In the genomic region with DNA sequence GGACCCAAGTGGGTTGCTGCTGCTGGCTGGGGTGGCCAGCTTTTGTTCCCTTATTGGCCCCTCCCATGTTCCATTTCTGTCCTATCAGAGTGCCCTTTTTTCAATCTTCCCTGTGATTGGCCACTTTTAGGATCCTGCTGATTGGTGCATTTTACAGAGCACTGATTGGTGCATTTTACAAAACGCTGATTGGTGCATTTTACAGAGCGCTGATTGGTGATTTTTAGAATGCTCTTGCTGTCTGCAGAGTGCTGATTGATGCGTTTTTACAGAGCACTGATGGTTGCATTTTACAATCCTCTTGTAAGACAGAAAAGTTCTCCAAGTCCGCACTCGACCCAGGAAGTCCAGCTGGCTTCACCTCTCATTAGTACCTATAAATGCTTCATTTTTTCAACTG, we compare ENCODE assay signal across 6 cellular contexts. TPM values are rescaled to one million over a fixed set of nuclear protein-coding genes. Genes with fewer than 3 reads are reported as not detected.
DNase-seq lines count a peak whose midpoint lies in the region; ATAC-seq, FAIRE-seq and TF ChIP-seq lines count a peak whose summit lies in the region.
"Not testable (repeated sequence)": the region's sequence is repeated elsewhere in the genome, so short reads cannot be mapped to it uniquely, and the experiment has no call there.

No MANE protein-coding gene starts in this region.

- H3K23ac ChIP-seq in IMR-90 (ENCODE audit: low read depth, low read length) = not testable (repeated sequence)

- H2AFZ ChIP-seq in IMR-90 (replicated peaks; ENCODE audit: low read length, poor library complexity); K562 (ENCODE audit: low read depth, low read length); HepG2 (ENCODE audit: low read length): not testable (repeated sequence)

- H3K4me1 ChIP-seq in A549; IMR-90 (ENCODE audit: control insufficient read depth, insufficient read depth, low read length); K562 (replicated peaks in 1 of 2; ENCODE audit: control insufficient read depth in 2 of 2, insufficient read depth in 2 of 2, low read length in 2 of 2); HepG2 (ENCODE audit: insufficient read depth, low read length): not testable (repeated sequence)

- H4K20me1 ChIP-seq in IMR-90 (ENCODE audit: insufficient read depth, low read length); K562 (replicated peaks; ENCODE audit: control insufficient read depth, insufficient read depth, low read length); HepG2 (ENCODE audit: insufficient read depth, low read length): not testable (repeated sequence)

- not testable (repeated sequence) for TF ChIP-seq RAD21 in A549 (conservative IDR thresholded peaks at IDR 0.05 in 1 of 2, IDR thresholded peaks at IDR 0.05 in 1 of 2); IMR-90 (IDR thresholded peaks at IDR 0.05; ENCODE audit: low read length); K562 (CRISPR knock-in tag; conservative IDR thresholded peaks at IDR 0.05 in 1 of 2, IDR thresholded peaks at IDR 0.05 in 1 of 2); HepG2 (CRISPR knock-in tag; IDR thresholded peaks at IDR 0.05)

- H2BK15ac ChIP-seq in IMR-90 (ENCODE audit: low read depth, low read length) = not testable (repeated sequence)

- not testable (repeated sequence) for H3K9ac ChIP-seq in IMR-90 (ENCODE audit: low read depth, low read length); K562 (ENCODE audit: insufficient read depth in 1 of 2, low read depth in 2 of 2, low read length in 2 of 2); HepG2 (ENCODE audit: insufficient read depth, low read depth, low read length)

- not testable (repeated sequence) for H3K4me2 ChIP-seq in A549; IMR-90 (ENCODE audit: low read depth, low read length); K562 (ENCODE audit: insufficient read depth, low read length); HepG2 (ENCODE audit: low read depth, low read length)

- FAIRE-seq in A549 (lab: Jason Lieb, UNC); K562 (lab: Jason Lieb, UNC); HepG2 (lab: Jason Lieb, UNC): not testable (repeated sequence)

- not testable (repeated sequence) for H3K79me1 ChIP-seq in IMR-90 (ENCODE audit: low read depth in 1 of 2, low read length in 2 of 2)

- H2BK20ac ChIP-seq in IMR-90 (ENCODE audit: low read depth, low read length) = not testable (repeated sequence)

- not testable (repeated sequence) for H3K36me3 ChIP-seq in IMR-90 (ENCODE audit: control insufficient read depth, insufficient read depth, low read length); K562 (ENCODE audit: control insufficient read depth, insufficient read depth, low read length); HepG2 (replicated peaks in 1 of 2; ENCODE audit: control insufficient read depth in 1 of 2, insufficient read depth in 2 of 2, low read length in 2 of 2)

- not testable (repeated sequence) for H3K9me1 ChIP-seq in IMR-90 (ENCODE audit: insufficient read depth, low read length); K562 (ENCODE audit: control insufficient read depth, insufficient read depth, low read length)

- not testable (repeated sequence) for H3K56ac ChIP-seq in IMR-90 (ENCODE audit: extremely low read depth, insufficient read depth, low read length)

- H3K4me3 Mint-ChIP-seq in endothelial cell (ENCODE audit: unreplicated experiment) = peak overlapping the region; percentile 47

- CTCF ChIA-PET in A549 (lab: Yijun Ruan, JAX); IMR-90 (lab: Yijun Ruan, JAX); K562 (lab: Yijun Ruan, JAX; ENCODE audit: low intra/inter-chr PET ratio); HepG2 (lab: Yijun Ruan, JAX; ENCODE audit: low intra/inter-chr PET ratio, low total read pairs): not testable (repeated sequence)

- in situ Hi-C loops in IMR-90 (cut with MboI; ENCODE audit: low sequenced_read_pairs); K562 (cut with MboI); HepG2 (cut with HindIII; ENCODE audit: extremely low pct_ligation_motif_present, low pct_unique_long_range_greater_than_20kb): not testable (repeated sequence)

- TF ChIP-seq POLR2A in A549 (IDR thresholded peaks at IDR 0.05; ENCODE audit: low read length); IMR-90 (IDR thresholded peaks at IDR 0.05; ENCODE audit: low read depth, low read length); K562 (conservative IDR thresholded peaks at IDR 0.05); HepG2 (IDR thresholded peaks at IDR 0.05; ENCODE audit: insufficient read depth in 1 of 2, low read depth in 2 of 2, low read length in 2 of 2): not testable (repeated sequence)

- not testable (repeated sequence) for TF ChIP-seq EP300 in A549 (IDR thresholded peaks at IDR 0.05); K562 (IDR thresholded peaks at IDR 0.05; ENCODE audit: low read length); HepG2 (IDR thresholded peaks at IDR 0.05; ENCODE audit: low read depth in 2 of 2, low read length in 2 of 2); HepG2 (CRISPR knock-in tag; IDR thresholded peaks at IDR 0.05; ENCODE audit: borderline replicate concordance)

- not testable (repeated sequence) for H3K27ac Mint-ChIP-seq in endothelial cell (ENCODE audit: unreplicated experiment)

- intact Hi-C loops in IMR-90 (cut with micrococcal nuclease); K562 (cut with micrococcal nuclease); HepG2 (cut with micrococcal nuclease; ENCODE audit: unreplicated experiment): not testable (repeated sequence)

- TF ChIP-seq CTCF in A549 (IDR thresholded peaks at IDR 0.05); IMR-90 (conservative IDR thresholded peaks at IDR 0.05; ENCODE audit: low read depth, low read length); K562 (IDR thresholded peaks at IDR 0.05 in 2 of 3, conservative IDR thresholded peaks at IDR 0.05 in 1 of 3; ENCODE audit: insufficient read depth in 2 of 3, low read depth in 1 of 3, low read length in 3 of 3); endothelial cell (IDR thresholded peaks at IDR 0.05; ENCODE audit: unreplicated experiment); HepG2 (CRISPR knock-in tag; IDR thresholded peaks at IDR 0.05): not testable (repeated sequence)

- H3K79me2 ChIP-seq in K562 (ENCODE audit: control insufficient read depth, insufficient read depth, low read length) = peaks cover 16% of the 10 kb centered on the region
- H3K79me2 ChIP-seq in HepG2 (ENCODE audit: insufficient read depth, low read length) = not testable (repeated sequence)

- not testable (repeated sequence) for H3K4me3 ChIP-seq in A549; IMR-90 (ENCODE audit: insufficient read depth, low read depth, low read length); K562; HepG2 (replicated peaks in 1 of 3; ENCODE audit: insufficient read depth in 1 of 3, low read depth in 2 of 3, low read length in 3 of 3)

- POLR2A ChIA-PET in A549 (lab: Yijun Ruan, JAX); IMR-90 (lab: Charles Lee; ENCODE audit: unreplicated experiment); K562 (lab: Yijun Ruan, JAX); HepG2 (lab: Yijun Ruan, JAX): not testable (repeated sequence)

- H2BK120ac ChIP-seq in IMR-90 (ENCODE audit: low read depth, low read length) = not testable (repeated sequence)

- dilution Hi-C loops in IMR-90 (cut with HindIII; ENCODE audit: low sequenced_read_pairs, unreplicated experiment) = not testable (repeated sequence)

- not testable (repeated sequence) for H4K91ac ChIP-seq in IMR-90 (ENCODE audit: insufficient read depth, low read depth, low read length)

- H3K4me1 Mint-ChIP-seq in endothelial cell (ENCODE audit: unreplicated experiment) = not testable (repeated sequence)

- H3K27ac ChIP-seq in A549; IMR-90 (ENCODE audit: insufficient read depth, low read length); K562 (ENCODE audit: extremely low read depth, low read depth, low read length); HepG2 (ENCODE audit: extremely low read length, insufficient read depth, low read length): not testable (repeated sequence)

- H3K9me3 ChIP-seq in A549; IMR-90 (ENCODE audit: control insufficient read depth, insufficient read depth, low read length); K562 (replicated peaks; ENCODE audit: control insufficient read depth, insufficient read depth, low read depth, low read length); HepG2 (ENCODE audit: low read length): not testable (repeated sequence)

- peaks cover 15% of the 10 kb centered on the region for H3K36me3 Mint-ChIP-seq in endothelial cell (ENCODE audit: low read depth, unreplicated experiment)

- 88% methylated on average over 5 of the region's 5 CpGs for WGBS in A549 (ENCODE audit: missing lambda C conversion rate)
- WGBS in IMR-90 (ENCODE audit: extremely low coverage in 2 of 2, insufficient read length in 1 of 2), 2 experiments = 67% methylated on average over 1 of the region's 5 CpGs; no CpG with 5 or more reads in 1 of the 2 experiments
- 89% methylated on average over 5 of the region's 5 CpGs for WGBS in K562 (ENCODE audit: insufficient coverage, low coverage, missing lambda C conversion rate)
- WGBS in HepG2 (ENCODE audit: low lambda C conversion rate) = 63% methylated on average over 5 of the region's 5 CpGs

- not testable (repeated sequence) for H3K14ac ChIP-seq in IMR-90 (replicated peaks; ENCODE audit: low read depth, low read length)

- not testable (repeated sequence) for BruUV-seq in IMR-90 (replicated peaks; lab: Mats Ljungman, UMichigan); K562 (replicated peaks; lab: Mats Ljungman, UMichigan); HepG2 (replicated peaks; lab: Mats Ljungman, UMichigan)

- H2BK5ac ChIP-seq in IMR-90 (ENCODE audit: low read depth, low read length, poor library complexity, severe bottlenecking) = not testable (repeated sequence)

- DNase-seq in A549 (ENCODE audit: low read depth in 1 of 2, low spot score in 1 of 2); IMR-90; K562 (ENCODE audit: extremely low read depth in 1 of 4, low spot score in 3 of 4); endothelial cell (ENCODE audit: low spot score); HepG2 (ENCODE audit: low spot score): not testable (repeated sequence)
- DNase-seq in NAMALWA (ENCODE audit: low spot score) = peak; percentile 24

- H4K8ac ChIP-seq in IMR-90 (ENCODE audit: low read depth in 2 of 2, low read length in 2 of 2) = not testable (repeated sequence)

- not testable (repeated sequence) for H4K5ac ChIP-seq in IMR-90 (ENCODE audit: low read depth, low read length)

- H3K4ac ChIP-seq in IMR-90 (ENCODE audit: low read depth, low read length) = not testable (repeated sequence)

- not testable (repeated sequence) for H3K27me3 ChIP-seq in IMR-90 (ENCODE audit: control insufficient read depth, insufficient read depth, low read length); K562 (ENCODE audit: control insufficient read depth in 2 of 2, insufficient read depth in 2 of 2, low read length in 2 of 2); HepG2 (ENCODE audit: control insufficient read depth in 1 of 2, insufficient read depth in 2 of 2, low read length in 2 of 2)

- not testable (repeated sequence) for H3K18ac ChIP-seq in IMR-90 (ENCODE audit: low read depth, low read length)

- H3K9me3 Mint-ChIP-seq in endothelial cell (ENCODE audit: unreplicated experiment) = not testable (repeated sequence)

- ATAC-seq in A549; IMR-90 (ENCODE audit: low read depth); K562; HepG2: not testable (repeated sequence)

- H3K27me3 Mint-ChIP-seq in endothelial cell (ENCODE audit: unreplicated experiment) = not testable (repeated sequence)

- H2AK9ac ChIP-seq in IMR-90 (replicated peaks; ENCODE audit: low read depth, low read length, poor library complexity) = not testable (repeated sequence)

- H2AK5ac ChIP-seq in IMR-90 (ENCODE audit: low read depth, low read length) = not testable (repeated sequence)

RNA-seq across cellular contexts. Expression of gene TAF4B, which starts 19.2 kb away (rescaled TPM):
- polyA plus RNA-seq in A549 (2011; rRNA removed) = 5.6 and 6.2 TPM in 2 replicates
- 2.4 and 3.5 TPM in 2 replicates for polyA plus RNA-seq in A549 (2012; cell fraction: cytosol; rRNA removed)
- polyA plus RNA-seq in A549 (2012; cell fraction: nucleus; rRNA removed) = 2.4 and 2.9 TPM in 2 replicates
- 2.5 to 3.5 TPM (median 2.9 TPM) in 3 replicates for polyA plus RNA-seq in A549 (2017; fragmentation: RNase III; extraction: RNeasy Plus Mini Kit Qiagen cat#74134 plus additional on column Dnase treatment)
- polyA minus RNA-seq in A549 (2011; rRNA and poly(A)+ RNA removed) = 6.3 and 6.5 TPM in 2 replicates
- total RNA-seq in IMR-90 (2012; rRNA removed) = 0.83 and 1.1 TPM in 2 replicates
- 0.38 and 0.42 TPM in 2 replicates for polyA plus RNA-seq in IMR-90 (2012; rRNA removed)
- polyA plus RNA-seq in IMR-90 (2012; cell fraction: cytosol; rRNA removed) = 0.19 and 0.24 TPM in 2 replicates
- polyA plus RNA-seq in IMR-90 (2012; cell fraction: nucleus; rRNA removed; ENCODE audit: low replicate concordance) = 0.26 and 0.52 TPM in 2 replicates
- total RNA-seq in K562 (2011; cell fraction: chromatin; rRNA removed; ENCODE audit: low replicate concordance) = 31.1 and 42.4 TPM in 2 replicates
- 35.7 and 38.6 TPM in 2 replicates for total RNA-seq in K562 (2011; cell fraction: nucleolus; rRNA removed)
- total RNA-seq in K562 (2011; cell fraction: nucleoplasm; rRNA removed) = 24.4 and 28.5 TPM in 2 replicates
- 19.9 and 21.4 TPM in 2 replicates for total RNA-seq in K562 (2014; rRNA removed)
- 25.3 and 30.4 TPM in 2 replicates for total RNA-seq in K562 (2014; rRNA removed; fragmentation: Illumina TruSeq; extraction: Trizol)
- 17.2 and 18.0 TPM in 2 replicates for total RNA-seq in K562 (2015; rRNA removed; fragmentation: Illumina TruSeq; extraction: Trizol)
- total RNA-seq in K562 (2021) = 19.2 and 22.1 TPM in 2 replicates
- polyA plus RNA-seq in K562 (2011; rRNA removed) = 15.8 and 21.0 TPM in 2 replicates
- 8.8 and 10.3 TPM in 2 replicates for polyA plus RNA-seq in K562 (2011; cell fraction: cytosol; rRNA removed)
- 15.6 and 16.8 TPM in 2 replicates for polyA plus RNA-seq in K562 (2011; cell fraction: nucleus; rRNA removed)
- 7.6 and 8.9 TPM in 2 replicates for polyA plus RNA-seq in K562 (2012)
- 18.8 and 20.5 TPM in 2 replicates for polyA plus RNA-seq in K562 (2014; fragmentation: Illumina TruSeq; extraction: Trizol)
- 1 to 10 TPM; 4.5 to 5.8 TPM for polyA plus RNA-seq in K562 (2014; fragmentation: Nextera tagmentation; extraction: Ambion mirVana)
- 12.8 and 15.6 TPM in 2 replicates for polyA plus RNA-seq in K562 (2014; rRNA removed)
- polyA minus RNA-seq in K562 (2011; rRNA and poly(A)+ RNA removed) = 36.5 and 37.0 TPM in 2 replicates
- 15.6 and 17.4 TPM in 2 replicates for polyA minus RNA-seq in K562 (2011; cell fraction: cytosol; rRNA and poly(A)+ RNA removed)
- 34.3 and 49.5 TPM in 2 replicates for polyA minus RNA-seq in K562 (2011; cell fraction: nucleus; rRNA and poly(A)+ RNA removed)
- total RNA-seq in endothelial cell (ENCODE audit: unreplicated experiment) = 3.3 TPM
- total RNA-seq in HepG2 (2016; rRNA removed; fragmentation: Illumina TruSeq; extraction: Trizol) = 3.8 and 3.9 TPM in 2 replicates
- total RNA-seq in HepG2 (2016; cell fraction: cytosol; rRNA removed; fragmentation: Illumina TruSeq; extraction: Trizol; ENCODE audit: low read depth) = 2.1 and 2.6 TPM in 2 replicates
- 3.6 and 3.7 TPM in 2 replicates for total RNA-seq in HepG2 (2016; cell fraction: insoluble cytoplasmic fraction; rRNA removed; fragmentation: Illumina TruSeq; extraction: Trizol)
- total RNA-seq in HepG2 (2016; cell fraction: membrane; rRNA removed; fragmentation: Illumina TruSeq; extraction: Trizol) = 2.8 and 2.9 TPM in 2 replicates
- 4.1 and 4.4 TPM in 2 replicates for total RNA-seq in HepG2 (2016; cell fraction: nucleus; rRNA removed; fragmentation: Illumina TruSeq; extraction: Trizol)
- polyA plus RNA-seq in HepG2 (2011; rRNA removed) = 2.0 and 2.2 TPM in 2 replicates
- 1.1 and 1.4 TPM in 2 replicates for polyA plus RNA-seq in HepG2 (2011; cell fraction: cytosol; rRNA removed)
- polyA plus RNA-seq in HepG2 (2011; cell fraction: nucleus; rRNA removed) = 1.9 and 2.1 TPM in 2 replicates
- polyA plus RNA-seq in HepG2 (2012) = 1.9 and 2.0 TPM in 2 replicates
- polyA plus RNA-seq in HepG2 (2016; cell fraction: cytosol; fragmentation: Illumina TruSeq; extraction: Trizol; ENCODE audit: low read depth) = 0.09 and 0.10 TPM in 2 replicates
- 2.5 and 3.2 TPM in 2 replicates for polyA plus RNA-seq in HepG2 (2016; cell fraction: insoluble cytoplasmic fraction; fragmentation: Illumina TruSeq; extraction: Trizol; ENCODE audit: low read depth)
- 0.68 and 0.81 TPM in 2 replicates for polyA plus RNA-seq in HepG2 (2016; cell fraction: membrane; fragmentation: Illumina TruSeq; extraction: Trizol; ENCODE audit: low read depth)
- 2.3 and 2.4 TPM in 2 replicates for polyA plus RNA-seq in HepG2 (2016; cell fraction: nucleus; fragmentation: Illumina TruSeq; extraction: Trizol; ENCODE audit: insufficient read depth, low read depth)
- 3.0 and 16.9 TPM in 2 replicates for polyA minus RNA-seq in HepG2 (2011; rRNA and poly(A)+ RNA removed; ENCODE audit: low replicate concordance)
- polyA minus RNA-seq in HepG2 (2011; cell fraction: cytosol; rRNA and poly(A)+ RNA removed) = 1.9 and 3.3 TPM in 2 replicates
- 7.6 and 9.2 TPM in 2 replicates for polyA minus RNA-seq in HepG2 (2011; cell fraction: nucleus; rRNA and poly(A)+ RNA removed)
